Comparison of ENCODE assay signal across 8 cellular contexts in the genomic region with DNA sequence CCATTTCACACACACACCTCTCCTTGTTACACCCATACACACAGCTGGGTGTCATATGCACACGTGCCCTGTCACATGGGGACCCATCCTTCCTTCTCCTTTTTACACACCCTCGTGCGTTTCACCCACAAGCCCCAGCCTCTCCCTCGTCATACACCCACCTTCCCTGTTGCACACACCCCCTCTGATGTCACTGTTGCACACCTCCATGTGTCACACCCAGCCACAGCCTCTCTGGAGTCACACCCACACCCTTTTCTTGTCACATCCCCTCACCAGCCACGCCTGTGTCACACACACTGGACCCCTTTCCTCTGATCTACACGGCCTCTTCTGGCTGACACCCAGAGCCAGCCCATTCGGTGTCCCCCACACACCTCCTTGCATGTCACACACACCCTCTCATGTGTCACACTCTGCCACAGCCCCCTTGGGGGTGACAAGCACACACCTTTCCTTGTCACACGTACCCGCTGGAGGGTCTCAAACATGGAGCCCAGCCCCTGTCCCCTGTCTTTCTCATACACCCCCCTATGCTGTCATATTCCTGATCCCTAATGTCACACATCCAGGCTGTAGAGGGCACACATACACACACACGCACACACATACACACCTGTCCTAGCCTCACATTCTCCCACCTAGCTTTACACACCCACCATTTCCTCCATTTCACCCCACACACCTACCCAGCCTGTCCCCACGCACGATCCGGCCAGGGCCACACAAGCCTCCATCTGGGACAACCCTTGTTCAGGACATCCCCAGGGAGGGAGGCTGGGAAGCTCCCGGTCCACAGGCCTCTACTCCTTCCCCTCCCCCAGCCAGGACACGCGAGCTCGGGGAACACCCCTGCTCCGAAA. TPM values are rescaled to one million over a fixed set of nuclear protein-coding genes. Genes with fewer than 3 reads are reported as not detected.
A peak's percentile ranks its signal among the peaks of the same experiment; 100 is the strongest.
DNase-seq lines count a peak whose midpoint lies in the region; ATAC-seq, FAIRE-seq and TF ChIP-seq lines count a peak whose summit lies in the region.

No MANE protein-coding gene starts in this region.

- FAIRE-seq in H1 (lab: Jason Lieb, UNC): no peak
- no peak for FAIRE-seq in RCC 7860 (lab: Jason Lieb, UNC)

- H3K4me1 ChIP-seq in CD4-positive, CD25-positive, alpha-beta regulatory T cell (ENCODE audit: control insufficient read depth, insufficient read depth, low read length, poor library complexity, severe bottlenecking): peaks cover 18% of the 10 kb centered on the region
- H3K4me1 ChIP-seq in H1 (replicated peaks in 1 of 4; ENCODE audit: control insufficient read depth in 3 of 4, insufficient read depth in 4 of 4, low read length in 3 of 4) (peaks cover 2 to 12% (median 7%) of the 10 kb centered on the region in 4 experiments; a peak in 5 of 7 replicates), neuron (ENCODE audit: insufficient read depth, low read length) (peaks cover 45% of the 10 kb centered on the region)

- H3K27me3 ChIP-seq in CD4-positive, CD25-positive, alpha-beta regulatory T cell (ENCODE audit: control insufficient read depth, insufficient read depth, low read length): peaks cover 33% of the 10 kb centered on the region
- H3K27me3 ChIP-seq in H1 (replicated peaks in 1 of 4; ENCODE audit: control insufficient read depth in 3 of 4, extremely low read depth in 1 of 4, insufficient read depth in 3 of 4, low read length in 3 of 4) (peaks cover 0 to 5% (median 2%) of the 10 kb centered on the region in 4 experiments; a peak in 3 of 7 replicates), neuron (ENCODE audit: insufficient read depth, low read length) (no peaks in the 10 kb centered on the region)

- H3K27ac Mint-ChIP-seq in CD4-positive, CD25-positive, alpha-beta regulatory T cell: peak overlapping the region in 1 of 3 donors; percentile 72

- POLR2A ChIA-PET in H1 (lab: Charles Lee; ENCODE audit: partially characterized antibody): interaction anchor here (0.8 to 0.9 kb wide), 2 partner anchors 9 kb away, joined by 3 to 4 read pairs; no protein-coding TSS in a partner anchor

- H3K9me3 ChIP-seq in CD4-positive, CD25-positive, alpha-beta regulatory T cell (ENCODE audit: control insufficient read depth in 2 of 2, low read length in 2 of 2): no peaks in the 10 kb centered on the region
- H3K9me3 ChIP-seq in H1 (ENCODE audit: insufficient read depth in 2 of 2, low read depth in 1 of 2, low read length in 1 of 2) (no peaks in the 10 kb centered on the region), neuron (ENCODE audit: low read length) (no peaks in the 10 kb centered on the region)

- no peak overlapping the region for H2BK20ac ChIP-seq in H1 (ENCODE audit: low read length)

- H4K20me1 ChIP-seq in H1 (replicated peaks in 1 of 2; ENCODE audit: control insufficient read depth in 1 of 2, insufficient read depth in 2 of 2, low read length in 2 of 2): peaks cover 10 to 12% of the 10 kb centered on the region in 2 experiments

- H4K91ac ChIP-seq in H1 (replicated peaks; ENCODE audit: insufficient read length, low read length): no peak overlapping the region

- H2AK5ac ChIP-seq in H1 (ENCODE audit: low read depth, low read length): peak overlapping the region; percentile 56

- peak overlapping the region; percentile 90; the same call in 1 of the 2 replicates for H2BK12ac ChIP-seq in H1 (ENCODE audit: low read depth, low read length)

- TF ChIP-seq CTCF in H1 (IDR thresholded peaks at IDR 0.05; ENCODE audit: control extremely low read depth in 1 of 3, insufficient read depth in 1 of 3, low read depth in 1 of 3, low read length in 3 of 3): no peak

- H3K23me2 ChIP-seq in H1 (ENCODE audit: low read depth, low read length): peaks cover 8% of the 10 kb centered on the region; the same call in 1 of the 2 replicates

- no peak for TF ChIP-seq POLR2A in H1 (IDR thresholded peaks at IDR 0.05; ENCODE audit: control extremely low read depth in 1 of 2, low read depth in 2 of 2, low read length in 2 of 2)

- no peaks in the 10 kb centered on the region for H3K79me2 ChIP-seq in H1 (ENCODE audit: control insufficient read depth in 1 of 2, insufficient read depth in 2 of 2, low read length in 2 of 2)

- peak overlapping the region in 3 of 4 donors; percentile 52 to 80 (median 62) for H3K4me3 Mint-ChIP-seq in CD4-positive, CD25-positive, alpha-beta regulatory T cell

- 59% methylated on average over 18 of the region's 18 CpGs; no CpG with 5 or more reads in 1 of the 2 experiments for WGBS in H1 (ENCODE audit: extremely low coverage in 1 of 2, insufficient coverage in 1 of 2, insufficient read length in 1 of 2, insufficient replicate concordance in 2 of 2, low coverage in 1 of 2, low lambda C conversion rate in 2 of 2, missing lambda C conversion rate in 1 of 2), 2 experiments

- H3K36me3 ChIP-seq in CD4-positive, CD25-positive, alpha-beta regulatory T cell (ENCODE audit: control insufficient read depth, insufficient read depth, low read length): no peaks in the 10 kb centered on the region
- H3K36me3 ChIP-seq in H1 (ENCODE audit: control insufficient read depth in 2 of 4, insufficient read depth in 4 of 4, low read length in 3 of 4) (peaks cover 0 to 3% (median 0%) of the 10 kb centered on the region in 4 experiments; a peak in 1 of 8 replicates), neuron (ENCODE audit: insufficient read depth, low read length) (peaks cover 32% of the 10 kb centered on the region)

- H3K79me1 ChIP-seq in H1 (ENCODE audit: low read depth, low read length): peaks cover 5% of the 10 kb centered on the region; the same call in 1 of the 2 replicates

- H3K9me3 Mint-ChIP-seq in CD4-positive, CD25-positive, alpha-beta regulatory T cell: peaks cover 0 to 4% (median 0%) of the 10 kb centered on the region in 7 donors

- peak; percentile 8 to 64 (median 44) for DNase-seq in CD4-positive, CD25-positive, alpha-beta regulatory T cell
- DNase-seq in SW480 (ENCODE audit: low spot score) (peak; percentile 63), H1 (ENCODE audit: low read depth in 1 of 2, low spot score in 2 of 2) (peak in 1 of 2 experiments; percentile 56), EL (no peak), RCC 7860 (ENCODE audit: low spot score) (no peak), NOMO-1 treated with DMSO at 0.1 percent for 48 hours (lab: John Stamatoyannopoulos, UW; ENCODE audit: unreplicated experiment) (no peak)

- H3K4ac ChIP-seq in H1 (replicated peaks; ENCODE audit: insufficient read length, low read depth, low read length): no peak overlapping the region

- H3K23ac ChIP-seq in H1 (ENCODE audit: insufficient read length): no peak overlapping the region

- H3K4me1 Mint-ChIP-seq in CD4-positive, CD25-positive, alpha-beta regulatory T cell: peaks cover 0 to 20% (median 12%) of the 10 kb centered on the region in 4 donors

- ATAC-seq in CD4-positive, CD25-positive, alpha-beta regulatory T cell (ENCODE audit: low read depth in 2 of 2): peak; percentile 46 to 49
- ATAC-seq in GM19452 (IDR thresholded peaks at IDR 0.05; ENCODE audit: unreplicated experiment): no peak

- H3K27me3 Mint-ChIP-seq in CD4-positive, CD25-positive, alpha-beta regulatory T cell: peaks cover 74% of the 10 kb centered on the region

- H3K4me2 ChIP-seq in H1 (ENCODE audit: insufficient read depth in 1 of 2, low read depth in 2 of 2, low read length in 2 of 2): peak overlapping the region; percentile 64 to 79

- no peak overlapping the region; the same call in 1 of the 2 replicates for H3K18ac ChIP-seq in H1 (ENCODE audit: extremely low read depth, low read length)

- H4K5ac ChIP-seq in H1 (ENCODE audit: insufficient read length, low read depth, low read length): no peak overlapping the region

- TF ChIP-seq RAD21 in H1 (IDR thresholded peaks at IDR 0.05 in 1 of 2, conservative IDR thresholded peaks at IDR 0.05 in 1 of 2; ENCODE audit: low read depth in 2 of 2, low read length in 2 of 2): no peak

- H3K14ac ChIP-seq in H1 (ENCODE audit: insufficient read length): no peak overlapping the region

- H3K4me3 ChIP-seq in CD4-positive, CD25-positive, alpha-beta regulatory T cell (ENCODE audit: low read depth, low read length): no peak overlapping the region
- peak overlapping the region; percentile 47 to 66 (median 50) for H3K4me3 ChIP-seq in H1 (ENCODE audit: extremely low read depth in 1 of 4, insufficient read depth in 2 of 4, low read depth in 3 of 4, low read length in 4 of 4)
- peak overlapping the region; percentile 52 for H3K4me3 ChIP-seq in neuron (ENCODE audit: low read length)

- CTCF ChIA-PET in H1 (lab: Charles Lee; ENCODE audit: partially characterized antibody): no interaction called here

- no peak overlapping the region for H4K8ac ChIP-seq in H1 (ENCODE audit: extremely low read depth, insufficient read depth, low read length)

- peak overlapping the region; percentile 61; the same call in 1 of the 2 replicates for H2BK15ac ChIP-seq in H1 (ENCODE audit: low read length)

- no peak overlapping the region; a peak in 1 of 7 replicates for H3K9ac ChIP-seq in H1 (replicated peaks in 1 of 4; ENCODE audit: extremely low read depth in 1 of 4, low read depth in 3 of 4, low read length in 3 of 4)

- no peak overlapping the region for H3K56ac ChIP-seq in H1 (replicated peaks; ENCODE audit: insufficient read length, low read depth, low read length)

- no peak overlapping the region for H2BK120ac ChIP-seq in H1 (replicated peaks; ENCODE audit: low read depth, low read length)

- H2BK5ac ChIP-seq in H1 (ENCODE audit: low read depth, low read length): peak overlapping the region; percentile 18; the same call in 1 of the 2 replicates

- no peak for TF ChIP-seq EP300 in H1 (IDR thresholded peaks at IDR 0.05; ENCODE audit: borderline replicate concordance in 1 of 2, low read depth in 2 of 2, low read length in 2 of 2)

- H3K36me3 Mint-ChIP-seq in CD4-positive, CD25-positive, alpha-beta regulatory T cell: no peaks in the 10 kb centered on the region

- H2AFZ ChIP-seq in H1 (ENCODE audit: low read length): no peak overlapping the region
- no peak overlapping the region for H2AFZ ChIP-seq in neuron (ENCODE audit: low read depth, low read length)

- H3K27ac ChIP-seq in CD4-positive, CD25-positive, alpha-beta regulatory T cell (ENCODE audit: insufficient read depth, low read length, poor library complexity, severe bottlenecking): no peak overlapping the region
- H3K27ac ChIP-seq in H1 (ENCODE audit: low read depth, low read length): no peak overlapping the region

RNA-seq across cellular contexts. Expression of gene NOVA2, which starts 1.4 kb away (rescaled TPM):
- total RNA-seq in CD4-positive, CD25-positive, alpha-beta regulatory T cell: not detected
- not detected for polyA plus RNA-seq in CD4-positive, CD25-positive, alpha-beta regulatory T cell
- total RNA-seq in H1 (2021; fragmentation: NEBNext Ultra II Directional; extraction: Animal tissue kit (Norgen Biotek cat#: 25700)): 22.7 and 24.6 TPM in 2 replicates
- polyA plus RNA-seq in H1 (2011; rRNA removed): 3.2 and 4.5 TPM in 2 replicates
- 2.7 TPM for polyA plus RNA-seq in H1 (2011; cell fraction: cytosol; rRNA removed)
- 4.4 TPM for polyA plus RNA-seq in H1 (2011; cell fraction: nucleus; rRNA removed)
- polyA plus RNA-seq in H1 (2012, experiment 1 of 2): 11.1 to 12.7 TPM (median 11.8 TPM) in 4 replicates
- polyA plus RNA-seq in H1 (2012, experiment 2 of 2): 10.4 TPM
- polyA plus RNA-seq in H1 (2013, experiment 1 of 2): 8.0 TPM
- polyA plus RNA-seq in H1 (2013, experiment 2 of 2): 7.7 TPM
- 6.2 and 7.1 TPM in 2 replicates for polyA minus RNA-seq in H1 (2011; rRNA and poly(A)+ RNA removed)
- 10.1 TPM for polyA minus RNA-seq in H1 (2011; cell fraction: cytosol; rRNA and poly(A)+ RNA removed)
- 4.7 TPM for polyA minus RNA-seq in H1 (2011; cell fraction: nucleus; rRNA and poly(A)+ RNA removed)

RNA-seq across cellular contexts. Expression of gene CCDC61, which starts 23.0 kb away (rescaled TPM):
- total RNA-seq in CD4-positive, CD25-positive, alpha-beta regulatory T cell: 12.6 TPM
- 10 to 100 TPM in 1 of 4 donors, 1 to 10 TPM in 3; 7.1 to 11.9 (median 8.2) TPM for polyA plus RNA-seq in CD4-positive, CD25-positive, alpha-beta regulatory T cell
- 16.1 and 17.4 TPM in 2 replicates for total RNA-seq in H1 (2021; fragmentation: NEBNext Ultra II Directional; extraction: Animal tissue kit (Norgen Biotek cat#: 25700))
- polyA plus RNA-seq in H1 (2011; rRNA removed): 7.8 and 11.5 TPM in 2 replicates
- polyA plus RNA-seq in H1 (2011; cell fraction: cytosol; rRNA removed): 10.1 TPM
- polyA plus RNA-seq in H1 (2011; cell fraction: nucleus; rRNA removed): 28.3 TPM
- polyA plus RNA-seq in H1 (2012, experiment 1 of 2): 8.6 to 11.4 TPM (median 10.5 TPM) in 4 replicates
- polyA plus RNA-seq in H1 (2012, experiment 2 of 2): 7.5 TPM
- polyA plus RNA-seq in H1 (2013, experiment 1 of 2): 7.2 TPM
- polyA plus RNA-seq in H1 (2013, experiment 2 of 2): 7.1 TPM
- polyA minus RNA-seq in H1 (2011; rRNA and poly(A)+ RNA removed): 4.9 and 6.1 TPM in 2 replicates
- 11.1 TPM for polyA minus RNA-seq in H1 (2011; cell fraction: cytosol; rRNA and poly(A)+ RNA removed)
- polyA minus RNA-seq in H1 (2011; cell fraction: nucleus; rRNA and poly(A)+ RNA removed): 36.0 TPM

RNA-seq across cellular contexts. Expression of gene PGLYRP1, which starts 50.5 kb away (rescaled TPM):
- not detected for total RNA-seq in CD4-positive, CD25-positive, alpha-beta regulatory T cell
- not detected for polyA plus RNA-seq in CD4-positive, CD25-positive, alpha-beta regulatory T cell
- not detected in 2 replicates for total RNA-seq in H1 (2021; fragmentation: NEBNext Ultra II Directional; extraction: Animal tissue kit (Norgen Biotek cat#: 25700))
- polyA plus RNA-seq in H1 (2011; rRNA removed): not detected in 2 replicates
- polyA plus RNA-seq in H1 (2011; cell fraction: cytosol; rRNA removed): 0.17 TPM
- polyA plus RNA-seq in H1 (2011; cell fraction: nucleus; rRNA removed): not detected
- 0.40 to 1.1 TPM (median 1.0 TPM) in 3 of 4 replicates, not detected in the other for polyA plus RNA-seq in H1 (2012, experiment 1 of 2)
- polyA plus RNA-seq in H1 (2012, experiment 2 of 2): not detected
- not detected for polyA plus RNA-seq in H1 (2013, experiment 1 of 2)
- 0.07 TPM for polyA plus RNA-seq in H1 (2013, experiment 2 of 2)
- not detected in 2 replicates for polyA minus RNA-seq in H1 (2011; rRNA and poly(A)+ RNA removed)
- not detected for polyA minus RNA-seq in H1 (2011; cell fraction: cytosol; rRNA and poly(A)+ RNA removed)
- not detected for polyA minus RNA-seq in H1 (2011; cell fraction: nucleus; rRNA and poly(A)+ RNA removed)

RNA-seq across cellular contexts. Expression of gene NANOS2, which starts 57.7 kb away (rescaled TPM):
- not detected for total RNA-seq in CD4-positive, CD25-positive, alpha-beta regulatory T cell
- polyA plus RNA-seq in CD4-positive, CD25-positive, alpha-beta regulatory T cell: not detected
- total RNA-seq in H1 (2021; fragmentation: NEBNext Ultra II Directional; extraction: Animal tissue kit (Norgen Biotek cat#: 25700)): not detected in 2 replicates
- polyA plus RNA-seq in H1 (2011; rRNA removed): 0.20 and 0.24 TPM in 2 replicates
- 0.09 TPM for polyA plus RNA-seq in H1 (2011; cell fraction: cytosol; rRNA removed)
- polyA plus RNA-seq in H1 (2011; cell fraction: nucleus; rRNA removed): 0.56 TPM
- polyA plus RNA-seq in H1 (2012, experiment 1 of 2): 0.13 to 0.17 TPM in 2 of 4 replicates, not detected in the others
- not detected for polyA plus RNA-seq in H1 (2012, experiment 2 of 2)
- polyA plus RNA-seq in H1 (2013, experiment 1 of 2): 0.10 TPM
- polyA plus RNA-seq in H1 (2013, experiment 2 of 2): 0.06 TPM
- not detected in 2 replicates for polyA minus RNA-seq in H1 (2011; rRNA and poly(A)+ RNA removed)
- polyA minus RNA-seq in H1 (2011; cell fraction: cytosol; rRNA and poly(A)+ RNA removed): not detected
- not detected for polyA minus RNA-seq in H1 (2011; cell fraction: nucleus; rRNA and poly(A)+ RNA removed)

Comparison
In these comparisons a context has a peak if more than half of its experiments do, and no peak if none do; other contexts are left out.
1. DNase-seq: peak in CD4-positive, CD25-positive, alpha-beta regulatory T cell (3 of 3) and SW480 (single experiment); none in EL (single experiment), RCC 7860 (single experiment) and NOMO-1 treated with DMSO at 0.1 percent for 48 hours (single experiment).
2. RNA of gene NOVA2, which starts 1.4 kb away (total RNA-seq): 22.7 to 24.6 TPM in H1; not detected in CD4-positive, CD25-positive, alpha-beta regulatory T cell (single experiment); every median in the first group is over 10 times any median in the second.